8 cellular contexts compared by ENCODE assay signal in genomic region chr6:25652007-25652515, GRCh38.
A peak's percentile ranks its signal among the peaks of the same experiment; 100 is the strongest.
DNase-seq lines count a peak whose midpoint lies in the region; ATAC-seq and TF ChIP-seq lines count a peak whose summit lies in the region.

TSS of gene SCGN (plus strand) at chr6:25652215. CDS start at chr6:25652404, 189 bp downstream.

- no peak within 1 kb of the TSS for H3K4me3 ChIP-seq in HAP-1
- peak within 1 kb of the TSS in 1 of 2 donors; percentile 11 for H3K4me3 ChIP-seq in cardiac fibroblast (replicated peaks in 1 of 2; ENCODE audit: low read depth in 2 of 2, low read length in 2 of 2)

- ATAC-seq in GM18520 (IDR thresholded peaks at IDR 0.05; ENCODE audit: unreplicated experiment): no peak

- DNase-seq in 8988T: peak; percentile 38
- peak; percentile 21 to 78 for DNase-seq in HAP-1 (ENCODE audit: low spot score in 2 of 2)
- peak; percentile 37 for DNase-seq in SW480 (ENCODE audit: low spot score)
- peak; percentile 68 to 74 for DNase-seq in cardiac fibroblast (ENCODE audit: low read depth in 2 of 2)
- peak; percentile 68 for DNase-seq in kidney glomerular epithelial cell (lab: John Stamatoyannopoulos, UW)
- peak; percentile 41 to 63 for DNase-seq in stimulated activated CD4-positive, alpha-beta T cell treated with anti-CD3 and anti-CD28 coated beads, Interleukin-2, amount 100 ng/mL, for 24 hours
- no peak for DNase-seq in T1000 (lab: John Stamatoyannopoulos, UW)

- H3K9me3 ChIP-seq in HAP-1: no peaks in the 10 kb centered on the region

- in situ Hi-C loops in HAP-1 (cut with MboI; ENCODE audit: low sequenced_read_pairs): no loop called here

- no peaks in the 10 kb centered on the region for H3K36me3 ChIP-seq in HAP-1 (replicated peaks)

- H3K4me1 ChIP-seq in HAP-1: no peaks in the 10 kb centered on the region

- peaks cover 35% of the 10 kb centered on the region for H3K27me3 ChIP-seq in HAP-1 (ENCODE audit: low read depth)

- TF ChIP-seq CTCF in cardiac fibroblast (IDR thresholded peaks at IDR 0.05; ENCODE audit: low read depth, low read length): no peak
